ENCODE assay signal across 16 cellular contexts in the genomic region with DNA sequence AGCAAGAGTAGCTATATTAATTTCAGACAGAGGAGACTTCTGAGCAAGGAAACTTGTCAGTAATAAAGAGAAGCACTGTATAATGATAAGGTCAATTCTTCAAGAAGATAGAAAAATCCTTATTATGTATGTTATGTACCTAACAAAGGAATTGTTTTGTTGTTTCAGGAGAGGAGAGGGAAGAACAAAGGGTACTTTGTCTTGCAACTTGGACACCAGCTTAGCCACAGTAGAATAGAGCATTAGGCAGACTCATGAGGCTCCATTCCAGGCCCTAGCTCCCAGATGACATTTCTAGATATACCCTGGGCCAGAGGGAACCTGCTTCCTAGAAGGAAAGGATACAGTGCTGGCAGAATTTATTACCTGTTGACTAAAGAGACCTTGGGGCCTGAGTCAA.
"Had no signal": no experiment of that assay in that cellular context is flagged by ENCODE, and none has a peak within 500 bp of the region (broad histone marks: within the 10 kb centered on the region; RNA-seq: fewer than 3 reads in every experiment).

No MANE protein-coding gene starts in this region.

- H3K36me3 Mint-ChIP-seq: naive thymus-derived CD8-positive, alpha-beta T cell; stimulated activated effector memory CD8-positive, alpha-beta T cell treated with anti-CD3 and anti-CD28 coated beads, Interleukin-12 subunit alpha, Interleukin-12 subunit beta, amount 100 ng/mL, for 72 hours had no signal

- H3K4me1 Mint-ChIP-seq: endodermal cell had no signal

- H3K4me3 Mint-ChIP-seq: endodermal cell; naive thymus-derived CD8-positive, alpha-beta T cell; stimulated activated effector memory CD8-positive, alpha-beta T cell treated with anti-CD3 and anti-CD28 coated beads, Interleukin-12 subunit alpha, Interleukin-12 subunit beta, amount 100 ng/mL, for 72 hours had no signal

- DNase-seq: colonic mucosa; effector CD4-positive, alpha-beta T cell; endodermal cell; heart right ventricle; hypothalamus; kidney glomerular epithelial cell; mammary epithelial cell; mucosa of descending colon; naive thymus-derived CD8-positive, alpha-beta T cell; right cardiac atrium; stimulated activated CD4-positive, alpha-beta T cell treated with anti-CD3 and anti-CD28 coated beads, Interleukin-4, amount 100 ng/mL, for 1 hour; stimulated activated CD8-positive, alpha-beta memory T cell treated with anti-CD3 and anti-CD28 coated beads, Interleukin-4, amount 100 ng/mL, for 48 hours; stimulated activated naive CD8-positive, alpha-beta T cell treated with anti-CD3 and anti-CD28 coated beads, Interleukin-15, Interleukin-2, amounts not matched to agents 100 U/mL and 50 U/mL, for 24 hours; upper lobe of right lung had no signal

- H3K27ac Mint-ChIP-seq: endodermal cell; stimulated activated effector memory CD8-positive, alpha-beta T cell treated with anti-CD3 and anti-CD28 coated beads, Interleukin-12 subunit alpha, Interleukin-12 subunit beta, amount 100 ng/mL, for 72 hours had no signal

- H3K9me3 Mint-ChIP-seq: stimulated activated effector memory CD8-positive, alpha-beta T cell treated with anti-CD3 and anti-CD28 coated beads, Interleukin-12 subunit alpha, Interleukin-12 subunit beta, amount 100 ng/mL, for 72 hours had no signal

- ATAC-seq: heart right ventricle; left lobe of liver; mucosa of descending colon; naive thymus-derived CD8-positive, alpha-beta T cell; right cardiac atrium; stimulated activated effector memory CD8-positive, alpha-beta T cell treated with anti-CD3 and anti-CD28 coated beads, Interleukin-12 subunit alpha, Interleukin-12 subunit beta, amount 100 ng/mL, for 72 hours; stimulated activated naive CD8-positive, alpha-beta T cell treated with anti-CD3 and anti-CD28 coated beads, Interleukin-15, Interleukin-2, amounts not matched to agents 100 U/mL and 50 U/mL, for 24 hours; upper lobe of right lung had no signal
